11 cellular contexts compared by ENCODE assay signal in the genomic region with DNA sequence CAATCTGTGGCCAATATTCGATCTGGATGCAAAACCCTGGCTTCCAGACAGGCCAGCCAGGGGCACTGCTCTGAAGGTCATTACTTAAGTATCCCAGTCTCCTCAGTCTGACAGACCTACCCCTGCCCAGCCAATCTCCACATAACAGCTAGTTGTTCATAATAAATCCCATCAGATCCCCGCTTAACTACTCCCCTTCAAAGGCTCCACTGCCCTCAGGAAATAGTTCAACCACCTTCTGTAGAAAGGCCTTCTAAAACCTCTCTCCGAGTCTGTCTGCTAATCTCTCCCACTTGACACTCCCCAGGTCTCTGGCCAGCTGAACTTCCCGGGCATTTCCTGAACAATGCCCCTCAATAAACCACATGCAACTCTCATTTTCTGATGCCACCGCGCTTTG. TPM values are rescaled to one million over a fixed set of nuclear protein-coding genes. Genes with fewer than 3 reads are reported as not detected.
DNase-seq lines count a peak whose midpoint lies in the region; ATAC-seq and TF ChIP-seq lines count a peak whose summit lies in the region.
"Had no signal": no experiment of that assay in that cellular context is flagged by ENCODE, and none has a peak within 500 bp of the region (broad histone marks: within the 10 kb centered on the region; RNA-seq: fewer than 3 reads in every experiment).

No MANE protein-coding gene starts in this region.

- H3K36me3 Mint-ChIP-seq in activated B cell treated with CpG ODN at 0.5 μM for 24 hours (ENCODE audit: low read depth) (no peaks in the 10 kb centered on the region), nephron progenitor cell (ENCODE audit: low read depth) (peaks cover 24% of the 10 kb centered on the region)
- peaks cover 42% of the 10 kb centered on the region for H3K36me3 Mint-ChIP-seq in activated CD4-positive, alpha-beta T cell treated with anti-CD3 and anti-CD28 coated beads, Interleukin-2, amount 10 ng/mL, durations not matched to agents 7 days and 5 days (ENCODE audit: low read depth)

- no peaks in the 10 kb centered on the region for H3K27me3 ChIP-seq in MG63
- H3K27me3 ChIP-seq: testis had no signal

- peaks cover 35% of the 10 kb centered on the region for H3K4me1 Mint-ChIP-seq in activated B cell treated with CpG ODN at 0.5 μM for 24 hours
- peaks cover 35% of the 10 kb centered on the region for H3K4me1 Mint-ChIP-seq in nephron progenitor cell
- H3K4me1 Mint-ChIP-seq in activated CD4-positive, alpha-beta T cell treated with anti-CD3 and anti-CD28 coated beads, Interleukin-2, amount 10 ng/mL, durations not matched to agents 7 days and 5 days, result peaks cover 68% of the 10 kb centered on the region

- H3K9me3 Mint-ChIP-seq in activated B cell treated with CpG ODN at 0.5 μM for 24 hours, result no peaks in the 10 kb centered on the region
- no peaks in the 10 kb centered on the region for H3K9me3 Mint-ChIP-seq in nephron progenitor cell
- H3K9me3 Mint-ChIP-seq in activated CD4-positive, alpha-beta T cell treated with anti-CD3 and anti-CD28 coated beads, Interleukin-2, amount 10 ng/mL, durations not matched to agents 7 days and 5 days, result no peaks in the 10 kb centered on the region

- H3K9me3 ChIP-seq in MG63, result no peaks in the 10 kb centered on the region
- H3K9me3 ChIP-seq: testis had no signal

- H3K27ac Mint-ChIP-seq in activated B cell treated with CpG ODN at 0.5 μM for 24 hours, result peak overlapping the region; percentile 37
- H3K27ac Mint-ChIP-seq in nephron progenitor cell, result peak overlapping the region; percentile 50
- H3K27ac Mint-ChIP-seq in activated CD4-positive, alpha-beta T cell treated with anti-CD3 and anti-CD28 coated beads, Interleukin-2, amount 10 ng/mL, durations not matched to agents 7 days and 5 days, result no peak overlapping the region

- intact Hi-C loops in activated B cell treated with CpG ODN at 0.5 μM for 24 hours (cut with micrococcal nuclease), result no loop called here

- H3K4me3 Mint-ChIP-seq in activated B cell treated with CpG ODN at 0.5 μM for 24 hours (peak overlapping the region; percentile 17), nephron progenitor cell (peak overlapping the region; percentile 2)
- no peak overlapping the region for H3K4me3 Mint-ChIP-seq in activated CD4-positive, alpha-beta T cell treated with anti-CD3 and anti-CD28 coated beads, Interleukin-2, amount 10 ng/mL, durations not matched to agents 7 days and 5 days

- no peak for TF ChIP-seq CTCF in activated B cell treated with CpG ODN at 0.5 μM for 24 hours (IDR thresholded peaks at IDR 0.05)
- no peak for TF ChIP-seq CTCF in nephron progenitor cell (IDR thresholded peaks at IDR 0.05)

- H3K27me3 Mint-ChIP-seq in activated B cell treated with CpG ODN at 0.5 μM for 24 hours (no peaks in the 10 kb centered on the region), nephron progenitor cell (ENCODE audit: low read depth, poor library complexity) (no peaks in the 10 kb centered on the region)
- no peaks in the 10 kb centered on the region for H3K27me3 Mint-ChIP-seq in activated CD4-positive, alpha-beta T cell treated with anti-CD3 and anti-CD28 coated beads, Interleukin-2, amount 10 ng/mL, durations not matched to agents 7 days and 5 days

- H3K4me3 ChIP-seq in MG63, result 0 out of 2 replicates have a peak overlapping the region, but pooled peaks have one; percentile 1
- H3K4me3 ChIP-seq: testis had no signal

- POLR2A ChIA-PET in activated B cell treated with CpG ODN at 0.5 μM for 24 hours (lab: Charles Lee), result no interaction called here
- POLR2A ChIA-PET in activated CD4-positive, alpha-beta T cell treated with anti-CD3 and anti-CD28 coated beads, Interleukin-2, amount 10 ng/mL, durations not matched to agents 7 days and 5 days (lab: Charles Lee), result no interaction called here

- peaks cover 50% of the 10 kb centered on the region for H3K36me3 ChIP-seq in MG63

- no peak for ATAC-seq in activated B cell treated with CpG ODN at 0.5 μM for 24 hours (ENCODE audit: low read depth)
- ATAC-seq in GM19351 (IDR thresholded peaks at IDR 0.05; ENCODE audit: unreplicated experiment), result no peak

- CTCF ChIA-PET in activated B cell treated with CpG ODN at 0.5 μM for 24 hours (lab: Charles Lee), result interaction anchor here (1.8 kb wide), 1 partner anchor 31 kb away, joined by 7 read pairs; no protein-coding TSS in a partner anchor
- CTCF ChIA-PET in activated CD4-positive, alpha-beta T cell treated with anti-CD3 and anti-CD28 coated beads, Interleukin-2, amount 10 ng/mL, durations not matched to agents 7 days and 5 days (lab: Charles Lee), result interaction anchor here (0.8 to 1.3 kb wide), 2 partner anchors 33 to 61 kb away, joined by 3 to 4 read pairs; no protein-coding TSS in a partner anchor

- peak; percentile 3 for DNase-seq in DMS79 treated with DMSO at 0.1 percent for 48 hours (lab: John Stamatoyannopoulos, UW)
- no peak for DNase-seq in DMS79 (lab: John Stamatoyannopoulos, UW)
- no peak for DNase-seq in MG63
- no peak for DNase-seq in activated B cell treated with CpG ODN at 0.5 μM for 24 hours
- no peak for DNase-seq in nephron progenitor cell
- no peak for DNase-seq in activated CD4-positive, alpha-beta T cell treated with anti-CD3 and anti-CD28 coated beads, Interleukin-2, amount 10 ng/mL, durations not matched to agents 7 days and 5 days
- no peak for DNase-seq in AG08396 (ENCODE audit: low spot score)
- DNase-seq: 8988T, T-helper 9 cell, testis had no signal

RNA-seq across cellular contexts. Expression of gene PRC1, which starts 6.1 kb away (rescaled TPM):
- total RNA-seq in MG63 (2014; rRNA removed; shearing (Covaris generic); ENCODE audit: low replicate concordance), result 231 and 268 TPM in 2 replicates
- total RNA-seq in activated B cell treated with CpG ODN at 0.5 μM for 24 hours, result 8.1 and 9.3 TPM in 2 replicates
- total RNA-seq in activated CD4-positive, alpha-beta T cell treated with anti-CD3 and anti-CD28 coated beads, Interleukin-2, amount 10 ng/mL, durations not matched to agents 7 days and 5 days, result 100 to 1,000 TPM; 179 to 196 TPM

RNA-seq across cellular contexts. Expression of gene RCCD1, which starts 33.6 kb away (rescaled TPM):
- 25.7 and 27.5 TPM in 2 replicates for total RNA-seq in MG63 (2014; rRNA removed; shearing (Covaris generic); ENCODE audit: low replicate concordance)
- 15.7 and 19.3 TPM in 2 replicates for total RNA-seq in activated B cell treated with CpG ODN at 0.5 μM for 24 hours
- 10 to 100 TPM; 30.8 to 35.9 TPM for total RNA-seq in activated CD4-positive, alpha-beta T cell treated with anti-CD3 and anti-CD28 coated beads, Interleukin-2, amount 10 ng/mL, durations not matched to agents 7 days and 5 days

RNA-seq across cellular contexts. Expression of gene VPS33B, which starts 34.1 kb away (rescaled TPM):
- total RNA-seq in MG63 (2014; rRNA removed; shearing (Covaris generic); ENCODE audit: low replicate concordance), result 3.2 and 14.6 TPM in 2 replicates
- 27.3 and 33.4 TPM in 2 replicates for total RNA-seq in activated B cell treated with CpG ODN at 0.5 μM for 24 hours
- 10 to 100 TPM; 17.9 to 19.7 TPM for total RNA-seq in activated CD4-positive, alpha-beta T cell treated with anti-CD3 and anti-CD28 coated beads, Interleukin-2, amount 10 ng/mL, durations not matched to agents 7 days and 5 days

RNA-seq across cellular contexts. Expression of gene UNC45A, which starts 53.2 kb away (rescaled TPM):
- total RNA-seq in MG63 (2014; rRNA removed; shearing (Covaris generic); ENCODE audit: low replicate concordance), result 43.1 and 64.2 TPM in 2 replicates
- 72.8 and 73.2 TPM in 2 replicates for total RNA-seq in activated B cell treated with CpG ODN at 0.5 μM for 24 hours
- 10 to 100 TPM; 59.3 to 69.8 TPM for total RNA-seq in activated CD4-positive, alpha-beta T cell treated with anti-CD3 and anti-CD28 coated beads, Interleukin-2, amount 10 ng/mL, durations not matched to agents 7 days and 5 days

RNA-seq across cellular contexts. Expression of gene HDDC3, which starts 55.9 kb away (rescaled TPM):
- 32.6 and 51.9 TPM in 2 replicates for total RNA-seq in MG63 (2014; rRNA removed; shearing (Covaris generic); ENCODE audit: low replicate concordance)
- 17.6 and 19.0 TPM in 2 replicates for total RNA-seq in activated B cell treated with CpG ODN at 0.5 μM for 24 hours
- total RNA-seq in activated CD4-positive, alpha-beta T cell treated with anti-CD3 and anti-CD28 coated beads, Interleukin-2, amount 10 ng/mL, durations not matched to agents 7 days and 5 days, result 10 to 100 TPM; 22.9 to 26.2 TPM

Comparison
In these comparisons a context has a peak if more than half of its experiments do, and no peak if none do; other contexts are left out.
1. RNA of gene PRC1, which starts 6.1 kb away (total RNA-seq): 231 to 268 TPM in MG63 and 179 to 196 TPM in activated CD4-positive, alpha-beta T cell treated with anti-CD3 and anti-CD28 coated beads, Interleukin-2, amount 10 ng/mL, durations not matched to agents 7 days and 5 days; 8.1 to 9.3 TPM in activated B cell treated with CpG ODN at 0.5 μM for 24 hours; every median in the first group is over 10 times any median in the second.